24 cellular contexts compared by ENCODE assay signal in the genomic region with DNA sequence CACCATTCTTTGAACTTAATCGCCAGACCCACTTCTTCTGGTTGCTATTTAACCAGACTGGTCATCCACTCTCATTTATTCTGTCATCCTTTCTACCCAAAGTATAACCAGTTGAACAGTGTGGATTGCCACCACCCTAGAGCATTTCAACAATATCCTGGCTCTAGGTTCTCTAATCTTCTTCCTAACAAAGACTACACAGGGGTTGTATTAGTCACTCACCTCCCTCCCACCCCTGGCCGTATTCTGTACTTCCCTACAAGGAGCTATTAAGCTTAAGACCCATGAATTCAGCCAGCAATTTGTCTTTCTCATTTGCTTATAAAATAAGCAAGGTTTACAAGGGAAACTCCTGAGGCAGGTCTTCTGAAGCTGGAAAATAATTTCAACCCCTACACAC. TPM values are rescaled to one million over a fixed set of nuclear protein-coding genes. Genes with fewer than 3 reads are reported as not detected.
A peak's percentile ranks its signal among the peaks of the same experiment; 100 is the strongest.
DNase-seq lines count a peak whose midpoint lies in the region; ATAC-seq, FAIRE-seq and TF ChIP-seq lines count a peak whose summit lies in the region.
"Had no signal": no experiment of that assay in that cellular context is flagged by ENCODE, and none has a peak within 500 bp of the region (broad histone marks: within the 10 kb centered on the region; RNA-seq: fewer than 3 reads in every experiment).

No MANE protein-coding gene starts in this region.

- H3K9me3 ChIP-seq in endothelial cell of umbilical vein (replicated peaks; ENCODE audit: control insufficient read depth, insufficient read depth, low read length), result no peaks in the 10 kb centered on the region
- H3K9me3 ChIP-seq: uterus had no signal

- intact Hi-C loops in endothelial cell of umbilical vein (cut with micrococcal nuclease) (loop anchor here (10.0 kb wide), 2 partner anchors 357 to 397 kb away; no protein-coding TSS in a partner anchor), Right ventricle myocardium inferior (cut with DNase I) (no loop called here)

- dilution Hi-C loops in endothelial cell of umbilical vein (cut with MboI; ENCODE audit: extremely low pct_ligation_motif_present, low sequenced_read_pairs), result no loop called here

- peak; percentile 13 for DNase-seq in HCEC 1CT
- peak; percentile 26 for DNase-seq in NCI-H226
- DNase-seq in endothelial cell of umbilical vein (ENCODE audit: low read depth, low spot score), result peak; percentile 5
- DNase-seq in renal cortical epithelial cell (ENCODE audit: low read depth), result peak; percentile 90
- no peak for DNase-seq in Right ventricle myocardium inferior (ENCODE audit: missing footprints)
- DNase-seq: activated CD8-positive, alpha-beta T cell treated with anti-CD3 and anti-CD28 coated beads for 36 hours; amniotic stem cell; CD8-positive, alpha-beta T cell; DMS79 treated with DMSO at 0.1 percent for 48 hours; GOT3; KBM-7; kidney; NCI-H1694 treated with DMSO at 0.1 percent for 48 hours; NCI-H2171 treated with DMSO at 0.1 percent for 48 hours; NCI-H526 treated with DMSO at 0.1 percent for 48 hours; small intestine; stimulated activated CD4-positive, alpha-beta T cell treated with anti-CD3 and anti-CD28 coated beads, Interleukin-2, amount 100 ng/mL, for 24 hours; T1000; uterus had no signal

- H3K9me1 ChIP-seq in endothelial cell of umbilical vein (replicated peaks; ENCODE audit: control insufficient read depth, extremely low read depth, insufficient read depth, low read length), result no peaks in the 10 kb centered on the region

- peaks cover 49% of the 10 kb centered on the region for H3K4me1 ChIP-seq in endothelial cell of umbilical vein (ENCODE audit: control insufficient read depth, extremely low read depth, insufficient read depth, low read length)
- H3K4me1 ChIP-seq: uterus had no signal

- no peak overlapping the region for H3K9ac ChIP-seq in endothelial cell of umbilical vein (replicated peaks; ENCODE audit: extremely low read depth, insufficient read depth, low read length)

- no peak overlapping the region for H3K27ac ChIP-seq in endothelial cell of umbilical vein (ENCODE audit: insufficient read depth, low read depth, low read length)
- H3K27ac ChIP-seq: uterus had no signal

- H3K27me3 ChIP-seq in endothelial cell of umbilical vein (ENCODE audit: control insufficient read depth in 2 of 2, insufficient read depth in 2 of 2, low read length in 2 of 2), result no peaks in the 10 kb centered on the region
- H3K27me3 ChIP-seq: uterus had no signal

- ATAC-seq in GM21825 (IDR thresholded peaks at IDR 0.05; ENCODE audit: unreplicated experiment) (no peak), Right ventricle myocardium inferior (no peak), GM19324 (IDR thresholded peaks at IDR 0.05; ENCODE audit: low FRiP score, unreplicated experiment) (no peak)
- ATAC-seq: activated CD8-positive, alpha-beta T cell treated with anti-CD3 and anti-CD28 coated beads for 36 hours; CD8-positive, alpha-beta T cell; stimulated activated effector memory CD8-positive, alpha-beta T cell treated with anti-CD3 and anti-CD28 coated beads, Interleukin-12 subunit alpha, Interleukin-12 subunit beta, amount 100 ng/mL, for 72 hours had no signal

- no TSS peak for BruUV-seq in endothelial cell of umbilical vein (replicated peaks; lab: Mats Ljungman, UMichigan)

- no peak for FAIRE-seq in endothelial cell of umbilical vein (lab: Jason Lieb, UNC)
- FAIRE-seq: kidney, small intestine had no signal

- no peak overlapping the region for H3K4me2 ChIP-seq in endothelial cell of umbilical vein (ENCODE audit: insufficient read depth, low read length)

- H3K36me3 ChIP-seq in endothelial cell of umbilical vein (ENCODE audit: control insufficient read depth in 2 of 2, extremely low read depth in 1 of 2, insufficient read depth in 2 of 2, low read length in 2 of 2), result no peaks in the 10 kb centered on the region
- H3K36me3 ChIP-seq: uterus had no signal

- TF ChIP-seq CTCF in endothelial cell of umbilical vein (IDR thresholded peaks at IDR 0.05; ENCODE audit: extremely low read depth in 1 of 2, insufficient read depth in 1 of 2, low read depth in 1 of 2, low read length in 2 of 2), result no peak

- peak overlapping the region; percentile 4 for H2AFZ ChIP-seq in endothelial cell of umbilical vein (ENCODE audit: low read depth, low read length)

- POLR2A ChIA-PET in endothelial cell of umbilical vein (lab: Charles Lee), result no interaction called here

- CTCF ChIA-PET in endothelial cell of umbilical vein (lab: Charles Lee), result interaction anchor here (4.8 to 10.9 kb wide), 2 partner anchors 11 to 136 kb away, joined by 35 to 621 read pairs; no protein-coding TSS in a partner anchor

- no peaks in the 10 kb centered on the region for H3K79me2 ChIP-seq in endothelial cell of umbilical vein (ENCODE audit: control insufficient read depth, insufficient read depth, low read length)

- H3K4me3 ChIP-seq in endothelial cell of umbilical vein (replicated peaks in 1 of 3; ENCODE audit: insufficient read depth in 1 of 3, low read depth in 1 of 3, low read length in 3 of 3), result no peak overlapping the region
- H3K4me3 ChIP-seq: uterus had no signal

- no peaks in the 10 kb centered on the region for H4K20me1 ChIP-seq in endothelial cell of umbilical vein (replicated peaks; ENCODE audit: control insufficient read depth, extremely low read depth, insufficient read depth, low read length)

- no peak for TF ChIP-seq POLR2A in endothelial cell of umbilical vein (IDR thresholded peaks at IDR 0.05; ENCODE audit: low read depth, low read length)

TF ChIP-seq in endothelial cell of umbilical vein, 7 proteins besides CTCF, POLR2A, EP300 and RAD21:
- TF ChIP-seq GATA2 (IDR thresholded peaks at IDR 0.05; ENCODE audit: insufficient read depth, insufficient read length, low read depth, low read length) (no peak), MYC (IDR thresholded peaks at IDR 0.05; ENCODE audit: low read depth, low read length) (no peak), JUN (IDR thresholded peaks at IDR 0.05; ENCODE audit: borderline replicate concordance, insufficient read depth, insufficient read length, low read depth) (no peak), MAX (IDR thresholded peaks at IDR 0.05; ENCODE audit: insufficient read depth, insufficient read length) (no peak), POLR2AphosphoS5 (IDR thresholded peaks at IDR 0.05; ENCODE audit: insufficient read depth, low read depth, low read length) (no peak), EZH2 (IDR thresholded peaks at IDR 0.05; ENCODE audit: borderline replicate concordance, low read depth, low read length, severe bottlenecking) (no peak), FOS (IDR thresholded peaks at IDR 0.05; ENCODE audit: borderline replicate concordance, insufficient read depth, low read length) (no peak)

RNA-seq across cellular contexts. Expression of gene CEP126, which starts 46.9 kb away (rescaled TPM):
- 5.8 and 9.1 TPM in 2 replicates for total RNA-seq in endothelial cell of umbilical vein
- 2.9 and 3.6 TPM in 2 replicates for polyA plus RNA-seq in endothelial cell of umbilical vein
- 3.9 and 4.1 TPM in 2 replicates for polyA plus RNA-seq in endothelial cell of umbilical vein (2011; cell fraction: cytosol; rRNA removed)
- polyA plus RNA-seq in endothelial cell of umbilical vein (2011; cell fraction: nucleus; rRNA removed), result 14.9 and 16.2 TPM in 2 replicates
- polyA plus RNA-seq in endothelial cell of umbilical vein (2012), result 10.6 and 13.2 TPM in 2 replicates
- polyA minus RNA-seq in endothelial cell of umbilical vein, result 7.5 and 12.3 TPM in 2 replicates
- polyA minus RNA-seq in endothelial cell of umbilical vein (2011; cell fraction: cytosol; rRNA and poly(A)+ RNA removed), result 1.4 TPM
- 16.2 and 24.7 TPM in 2 replicates for polyA minus RNA-seq in endothelial cell of umbilical vein (2011; cell fraction: nucleus; rRNA and poly(A)+ RNA removed)
- total RNA-seq in renal cortical epithelial cell, result 0.52 and 3.8 TPM in 2 replicates
- 1.1 TPM for total RNA-seq in Right ventricle myocardium inferior

RNA-seq across cellular contexts. Expression of gene ANGPTL5, which starts 48.4 kb away (rescaled TPM):
- total RNA-seq in endothelial cell of umbilical vein, result not detected in 2 replicates
- polyA plus RNA-seq in endothelial cell of umbilical vein, result 0.03 and 0.12 TPM in 2 replicates
- 0.12 and 0.18 TPM in 2 replicates for polyA plus RNA-seq in endothelial cell of umbilical vein (2011; cell fraction: cytosol; rRNA removed)
- polyA plus RNA-seq in endothelial cell of umbilical vein (2011; cell fraction: nucleus; rRNA removed), result 0.07 and 0.22 TPM in 2 replicates
- polyA plus RNA-seq in endothelial cell of umbilical vein (2012), result 0.07 and 0.14 TPM in 2 replicates
- polyA minus RNA-seq in endothelial cell of umbilical vein, result not detected in 2 replicates
- not detected for polyA minus RNA-seq in endothelial cell of umbilical vein (2011; cell fraction: cytosol; rRNA and poly(A)+ RNA removed)
- not detected in 2 replicates for polyA minus RNA-seq in endothelial cell of umbilical vein (2011; cell fraction: nucleus; rRNA and poly(A)+ RNA removed)
- not detected in 2 replicates for total RNA-seq in renal cortical epithelial cell
- total RNA-seq in Right ventricle myocardium inferior, result 1.5 TPM
- total RNA-seq: activated CD8-positive, alpha-beta T cell treated with anti-CD3 and anti-CD28 coated beads for 36 hours; CD8-positive, alpha-beta T cell; kidney; lung microvascular endothelial cell; pulmonary artery endothelial cell had no signal
